22 cellular contexts compared by ENCODE assay signal in the genomic region with DNA sequence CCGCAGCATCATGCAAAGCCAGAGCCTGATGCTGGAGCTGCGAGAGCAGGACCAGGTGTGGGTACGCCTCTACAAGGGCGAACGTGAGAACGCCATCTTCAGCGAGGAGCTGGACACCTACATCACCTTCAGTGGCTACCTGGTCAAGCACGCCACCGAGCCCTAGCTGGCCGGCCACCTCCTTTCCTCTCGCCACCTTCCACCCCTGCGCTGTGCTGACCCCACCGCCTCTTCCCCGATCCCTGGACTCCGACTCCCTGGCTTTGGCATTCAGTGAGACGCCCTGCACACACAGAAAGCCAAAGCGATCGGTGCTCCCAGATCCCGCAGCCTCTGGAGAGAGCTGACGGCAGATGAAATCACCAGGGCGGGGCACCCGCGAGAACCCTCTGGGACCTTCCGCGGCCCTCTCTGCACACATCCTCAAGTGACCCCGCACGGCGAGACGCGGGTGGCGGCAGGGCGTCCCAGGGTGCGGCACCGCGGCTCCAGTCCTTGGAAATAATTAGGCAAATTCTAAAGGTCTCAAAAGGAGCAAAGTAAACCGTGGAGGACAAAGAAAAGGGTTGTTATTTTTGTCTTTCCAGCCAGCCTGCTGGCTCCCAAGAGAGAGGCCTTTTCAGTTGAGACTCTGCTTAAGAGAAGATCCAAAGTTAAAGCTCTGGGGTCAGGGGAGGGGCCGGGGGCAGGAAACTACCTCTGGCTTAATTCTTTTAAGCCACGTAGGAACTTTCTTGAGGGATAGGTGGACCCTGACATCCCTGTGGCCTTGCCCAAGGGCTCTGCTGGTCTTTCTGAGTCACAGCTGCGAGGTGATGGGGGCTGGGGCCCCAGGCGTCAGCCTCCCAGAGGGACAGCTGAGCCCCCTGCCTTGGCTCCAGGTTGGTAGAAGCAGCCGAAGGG. TPM values are rescaled to one million over a fixed set of nuclear protein-coding genes. Genes with fewer than 3 reads are reported as not detected.
DNase-seq lines count a peak whose midpoint lies in the region; ATAC-seq and TF ChIP-seq lines count a peak whose summit lies in the region.
"Had no signal": no experiment of that assay in that cellular context is flagged by ENCODE, and none has a peak within 500 bp of the region (broad histone marks: within the 10 kb centered on the region; RNA-seq: fewer than 3 reads in every experiment).

No MANE protein-coding gene starts in this region.

- peak overlapping the region; percentile 67 for H3K9ac ChIP-seq in BLaER1
- H3K9ac ChIP-seq: parathyroid adenoma had no signal

- H4K20me1 ChIP-seq in BLaER1: no peaks in the 10 kb centered on the region

- TF ChIP-seq CTCF in right atrium auricular region (IDR thresholded peaks at IDR 0.05) (no peak), gastrocnemius medialis (IDR thresholded peaks at IDR 0.05 in 4 of 5, conservative IDR thresholded peaks at IDR 0.05 in 1 of 5) (no peak)

- in situ Hi-C loops in gastrocnemius medialis (cut with MboI; ENCODE audit: low sequenced_read_pairs in 4 of 4): loop anchor here in 1 of 4 donors (5.0 kb wide), 1 partner anchor 34 kb away; no protein-coding TSS in a partner anchor

- ATAC-seq in gastrocnemius medialis (no peak), SK-N-SH treated with all-trans-retinoic acid at 6 μM for 48 hours (no peak), HG02571 (IDR thresholded peaks at IDR 0.05; ENCODE audit: unreplicated experiment) (no peak)
- ATAC-seq: gastroesophageal sphincter, left lung had no signal

- H3K4me1 ChIP-seq in BLaER1 (peaks cover 43% of the 10 kb centered on the region), right atrium auricular region (peaks cover 0 to 32% of the 10 kb centered on the region in 2 donors), gastrocnemius medialis (peaks cover 6 to 10% of the 10 kb centered on the region in 2 donors)
- H3K4me1 ChIP-seq: colonic mucosa, parathyroid adenoma had no signal

- TF ChIP-seq POLR2A in gastrocnemius medialis (IDR thresholded peaks at IDR 0.05): no peak

- H3K27me3 ChIP-seq in BLaER1: no peaks in the 10 kb centered on the region
- no peaks in the 10 kb centered on the region for H3K27me3 ChIP-seq in right atrium auricular region
- peaks cover 0 to 3% (median 2%) of the 10 kb centered on the region in 3 donors for H3K27me3 ChIP-seq in gastrocnemius medialis
- H3K27me3 ChIP-seq: ascending aorta, colonic mucosa, gastroesophageal sphincter, left lung had no signal

- DNase-seq in LoVo (ENCODE audit: low spot score) (peak; percentile 28), right atrium auricular region (ENCODE audit: low spot score) (no peak), gastrocnemius medialis (no peak), foreskin melanocyte (no peak), DMS153 (lab: John Stamatoyannopoulos, UW) (no peak)
- DNase-seq: activated CD4-positive, alpha-beta T cell treated with anti-CD3 and anti-CD28 coated beads, Interleukin-2, amount 50 U/mL, for 48 hours; activated naive CD4-positive, alpha-beta T cell treated with anti-CD3 and anti-CD28 coated beads for 36 hours; activated T-cell treated with anti-CD3 and anti-CD28 coated beads for 4 hours; CD8-positive, alpha-beta memory T cell; colonic mucosa; left lung; NCI-H187 treated with DMSO at 0.1 percent for 48 hours; NCI-H510A; RPMI8226 had no signal

- H3K36me3 ChIP-seq in BLaER1: no peaks in the 10 kb centered on the region
- peaks cover 49% of the 10 kb centered on the region for H3K36me3 ChIP-seq in right atrium auricular region
- H3K36me3 ChIP-seq in gastrocnemius medialis: no peaks in the 10 kb centered on the region
- H3K36me3 ChIP-seq: colonic mucosa, left lung had no signal

- H3K4me3 ChIP-seq in BLaER1 (peak overlapping the region; percentile 40), right atrium auricular region (no peak overlapping the region), gastrocnemius medialis (no peak overlapping the region)
- H3K4me3 ChIP-seq: ascending aorta, colonic mucosa, left lung, thoracic aorta had no signal

- peak overlapping the region; percentile 88 for H3K4me2 ChIP-seq in BLaER1

- intact Hi-C loops in gastrocnemius medialis (cut with DNase I; ENCODE audit: low total_unique reads): loop anchor here (2.0 kb wide), 1 partner anchor 35 kb away; no protein-coding TSS in a partner anchor

- H3K27ac ChIP-seq in BLaER1 (peak overlapping the region; percentile 73), right atrium auricular region (peak overlapping the region; percentile 31 to 43), gastrocnemius medialis (peak overlapping the region; percentile 11 to 67 (median 56))
- H3K27ac ChIP-seq: colonic mucosa, HL-60, left lung, parathyroid adenoma had no signal

- 0 out of 2 replicates have a peak, but pooled peaks cover 2% of the 10 kb centered on the region for H3K9me3 ChIP-seq in BLaER1
- peaks cover 0 to 3% of the 10 kb centered on the region in 2 donors for H3K9me3 ChIP-seq in right atrium auricular region
- no peaks in the 10 kb centered on the region for H3K9me3 ChIP-seq in gastrocnemius medialis
- H3K9me3 ChIP-seq: ascending aorta, colonic mucosa, gastroesophageal sphincter, left lung, thoracic aorta had no signal

TF ChIP-seq in SK-N-SH treated with all-trans-retinoic acid at 6 μM for 48 hours, 23 proteins besides CTCF, POLR2A, EP300 and RAD21 (continues in another document):
- TF ChIP-seq ZNF565 (CRISPR knock-in tag; conservative IDR thresholded peaks at IDR 0.05; ENCODE audit: low read depth) (no peak), GLIS3 (CRISPR knock-in tag; IDR thresholded peaks at IDR 0.05) (no peak), ESRRG (CRISPR knock-in tag; IDR thresholded peaks at IDR 0.05) (no peak), PATZ1 (CRISPR knock-in tag; IDR thresholded peaks at IDR 0.05; ENCODE audit: borderline replicate concordance) (no peak), TCF4 (CRISPR knock-in tag; IDR thresholded peaks at IDR 0.05; ENCODE audit: borderline replicate concordance) (no peak), OSR1 (CRISPR knock-in tag; IDR thresholded peaks at IDR 0.05) (no peak), ISL1 (CRISPR knock-in tag; IDR thresholded peaks at IDR 0.05) (no peak), ZNF70 (CRISPR knock-in tag; IDR thresholded peaks at IDR 0.05) (no peak), SNAI2 (CRISPR knock-in tag; IDR thresholded peaks at IDR 0.05) (no peak), ZFP3 (CRISPR knock-in tag; IDR thresholded peaks at IDR 0.05) (no peak), RARB (CRISPR knock-in tag; IDR thresholded peaks at IDR 0.05) (no peak)
- TF ChIP-seq, protein P1, sequence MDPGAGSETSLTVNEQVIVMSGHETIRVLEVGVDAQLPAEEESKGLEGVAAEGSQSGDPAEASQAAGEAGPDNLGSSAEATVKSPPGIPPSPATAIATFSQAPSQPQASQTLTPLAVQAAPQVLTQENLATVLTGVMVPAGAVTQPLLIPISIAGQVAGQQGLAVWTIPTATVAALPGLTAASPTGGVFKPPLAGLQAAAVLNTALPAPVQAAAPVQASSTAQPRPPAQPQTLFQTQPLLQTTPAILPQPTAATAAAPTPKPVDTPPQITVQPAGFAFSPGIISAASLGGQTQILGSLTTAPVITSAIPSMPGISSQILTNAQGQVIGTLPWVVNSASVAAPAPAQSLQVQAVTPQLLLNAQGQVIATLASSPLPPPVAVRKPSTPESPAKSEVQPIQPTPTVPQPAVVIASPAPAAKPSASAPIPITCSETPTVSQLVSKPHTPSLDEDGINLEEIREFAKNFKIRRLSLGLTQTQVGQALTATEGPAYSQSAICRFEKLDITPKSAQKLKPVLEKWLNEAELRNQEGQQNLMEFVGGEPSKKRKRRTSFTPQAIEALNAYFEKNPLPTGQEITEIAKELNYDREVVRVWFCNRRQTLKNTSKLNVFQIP (CRISPR knock-in tag; IDR thresholded peaks at IDR 0.05; ENCODE audit: borderline replicate concordance, low read depth): no peak
- TF ChIP-seq, protein P2, sequence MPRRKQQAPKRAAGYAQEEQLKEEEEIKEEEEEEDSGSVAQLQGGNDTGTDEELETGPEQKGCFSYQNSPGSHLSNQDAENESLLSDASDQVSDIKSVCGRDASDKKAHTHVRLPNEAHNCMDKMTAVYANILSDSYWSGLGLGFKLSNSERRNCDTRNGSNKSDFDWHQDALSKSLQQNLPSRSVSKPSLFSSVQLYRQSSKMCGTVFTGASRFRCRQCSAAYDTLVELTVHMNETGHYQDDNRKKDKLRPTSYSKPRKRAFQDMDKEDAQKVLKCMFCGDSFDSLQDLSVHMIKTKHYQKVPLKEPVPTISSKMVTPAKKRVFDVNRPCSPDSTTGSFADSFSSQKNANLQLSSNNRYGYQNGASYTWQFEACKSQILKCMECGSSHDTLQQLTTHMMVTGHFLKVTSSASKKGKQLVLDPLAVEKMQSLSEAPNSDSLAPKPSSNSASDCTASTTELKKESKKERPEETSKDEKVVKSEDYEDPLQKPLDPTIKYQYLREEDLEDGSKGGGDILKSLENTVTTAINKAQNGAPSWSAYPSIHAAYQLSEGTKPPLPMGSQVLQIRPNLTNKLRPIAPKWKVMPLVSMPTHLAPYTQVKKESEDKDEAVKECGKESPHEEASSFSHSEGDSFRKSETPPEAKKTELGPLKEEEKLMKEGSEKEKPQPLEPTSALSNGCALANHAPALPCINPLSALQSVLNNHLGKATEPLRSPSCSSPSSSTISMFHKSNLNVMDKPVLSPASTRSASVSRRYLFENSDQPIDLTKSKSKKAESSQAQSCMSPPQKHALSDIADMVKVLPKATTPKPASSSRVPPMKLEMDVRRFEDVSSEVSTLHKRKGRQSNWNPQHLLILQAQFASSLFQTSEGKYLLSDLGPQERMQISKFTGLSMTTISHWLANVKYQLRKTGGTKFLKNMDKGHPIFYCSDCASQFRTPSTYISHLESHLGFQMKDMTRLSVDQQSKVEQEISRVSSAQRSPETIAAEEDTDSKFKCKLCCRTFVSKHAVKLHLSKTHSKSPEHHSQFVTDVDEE (CRISPR knock-in tag; IDR thresholded peaks at IDR 0.05): no peak

RNA-seq across cellular contexts. Expression of gene C1QTNF1, which starts 24.2 kb away (rescaled TPM):
- total RNA-seq in right atrium auricular region (100 to 1,000 TPM; 125 to 401 TPM), gastrocnemius medialis (10 to 100 TPM; 11.1 to 38.6 (median 21.2) TPM)

RNA-seq across cellular contexts. Expression of gene ENGASE, which starts 26.4 kb away (rescaled TPM):
- total RNA-seq in right atrium auricular region: 10 to 100 TPM in 1 of 2 donors, 1 to 10 TPM in 1; 7.7 to 13.5 TPM
- total RNA-seq in gastrocnemius medialis: 10 to 100 TPM in 2 of 4 donors, 1 to 10 TPM in 2; 5.1 to 14.2 (median 9.3) TPM

RNA-seq across cellular contexts. Expression of gene CANT1, which starts 38.6 kb away (rescaled TPM):
- total RNA-seq in right atrium auricular region: 10 to 100 TPM; 20.9 to 40.1 TPM
- 10 to 100 TPM; 17.5 to 38.3 (median 26.6) TPM for total RNA-seq in gastrocnemius medialis
